8 cellular contexts compared by ENCODE assay signal in the genomic region with DNA sequence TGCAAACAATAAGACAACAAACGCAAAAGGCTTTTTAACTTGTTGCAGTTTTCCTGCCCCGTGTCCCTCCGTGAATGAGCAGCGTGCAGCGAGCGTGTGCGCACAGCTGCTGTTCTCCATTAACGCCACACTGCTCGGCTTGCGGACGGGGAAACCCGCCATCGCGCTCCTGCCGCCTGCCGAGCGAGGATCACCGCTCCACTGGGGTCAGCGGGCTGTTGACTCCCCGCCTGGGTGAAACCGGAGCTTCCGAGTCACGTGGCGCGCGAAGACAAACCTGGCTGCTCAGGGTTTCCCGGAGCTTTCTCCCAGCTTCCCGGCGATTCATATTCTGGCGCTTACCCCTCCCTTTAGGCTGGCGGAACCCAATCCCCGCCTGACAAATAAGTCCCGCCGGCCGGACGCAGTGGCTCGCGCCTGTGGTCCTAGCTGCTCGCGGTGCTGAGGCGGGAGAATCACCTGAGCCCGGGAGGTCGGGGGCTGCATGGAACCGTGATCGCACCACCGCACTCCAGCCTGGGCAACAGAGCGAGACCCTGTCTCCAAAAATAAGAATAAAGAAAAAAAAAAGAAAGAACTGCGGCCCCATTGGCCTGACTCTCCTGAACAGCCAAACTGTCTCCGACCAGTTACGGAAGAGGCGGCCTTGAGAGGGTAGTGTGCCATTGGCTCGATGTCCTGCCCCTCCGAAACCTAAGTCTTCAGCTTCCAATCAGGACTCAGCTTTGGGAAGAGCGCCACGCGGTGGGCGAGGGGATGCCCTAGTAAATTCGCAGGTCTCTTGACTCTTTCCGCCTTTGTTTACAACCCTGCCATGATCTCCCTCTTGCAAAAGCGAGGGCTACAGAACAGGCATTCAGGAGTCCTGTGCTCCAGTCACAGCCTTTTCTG. TPM values are rescaled to one million over a fixed set of nuclear protein-coding genes. Genes with fewer than 3 reads are reported as not detected.
DNase-seq lines count a peak whose midpoint lies in the region; ATAC-seq, FAIRE-seq and TF ChIP-seq lines count a peak whose summit lies in the region.

Gene CREB3L4 (plus strand): TSS at position 794 of the 891 bp plus-strand sequence. CDS start 624 bp downstream, outside the sequence.

- H3K36me3 ChIP-seq in GM23338 (ENCODE audit: insufficient read depth): no peaks in the 10 kb centered on the region; the same call in 1 of the 2 replicates

- H3K4me1 ChIP-seq in GM23338 (ENCODE audit: insufficient read depth): peaks cover 29% of the 10 kb centered on the region

- FAIRE-seq in RCC 7860 (lab: Jason Lieb, UNC): peak; percentile 64

- peak within 1 kb of the TSS; percentile 99 for H3K27ac ChIP-seq in GM23338 (ENCODE audit: low read depth)

- H3K4me1 Mint-ChIP-seq in GM23338: peaks cover 22% of the 10 kb centered on the region
- peaks cover 27% of the 10 kb centered on the region for H3K4me1 Mint-ChIP-seq in activated T-helper 17 cell treated with anti-CD3 and anti-CD28 coated beads, Interleukin-2, amount 50 U/mL, for 72 hours
- peaks cover 31 to 68% (median 64%) of the 10 kb centered on the region in 4 donors for H3K4me1 Mint-ChIP-seq in naive thymus-derived CD8-positive, alpha-beta T cell
- H3K4me1 Mint-ChIP-seq in stimulated activated naive CD8-positive, alpha-beta T cell treated with anti-CD3 and anti-CD28 coated beads, Interleukin-15, Interleukin-2, amounts not matched to agents 100 ng/mL and 50 ng/mL, for 24 hours (ENCODE audit: low read depth): peaks cover 59% of the 10 kb centered on the region

- H3K27me3 Mint-ChIP-seq in GM23338 (ENCODE audit: insufficient read depth, low read depth, poor library complexity): peaks cover 17% of the 10 kb centered on the region
- no peaks in the 10 kb centered on the region for H3K27me3 Mint-ChIP-seq in activated T-helper 17 cell treated with anti-CD3 and anti-CD28 coated beads, Interleukin-2, amount 50 U/mL, for 72 hours
- no peaks in the 10 kb centered on the region for H3K27me3 Mint-ChIP-seq in naive thymus-derived CD8-positive, alpha-beta T cell
- H3K27me3 Mint-ChIP-seq in stimulated activated naive CD8-positive, alpha-beta T cell treated with anti-CD3 and anti-CD28 coated beads, Interleukin-15, Interleukin-2, amounts not matched to agents 100 ng/mL and 50 ng/mL, for 24 hours: no peaks in the 10 kb centered on the region

- peaks cover 4% of the 10 kb centered on the region; the same call in 1 of the 3 replicates for H3K9me3 Mint-ChIP-seq in GM23338
- H3K9me3 Mint-ChIP-seq in activated T-helper 17 cell treated with anti-CD3 and anti-CD28 coated beads, Interleukin-2, amount 50 U/mL, for 72 hours: no peaks in the 10 kb centered on the region
- peaks cover 0 to 2% (median 0%) of the 10 kb centered on the region in 9 donors for H3K9me3 Mint-ChIP-seq in naive thymus-derived CD8-positive, alpha-beta T cell
- no peaks in the 10 kb centered on the region for H3K9me3 Mint-ChIP-seq in stimulated activated naive CD8-positive, alpha-beta T cell treated with anti-CD3 and anti-CD28 coated beads, Interleukin-15, Interleukin-2, amounts not matched to agents 100 ng/mL and 50 ng/mL, for 24 hours

- peak within 1 kb of the TSS; percentile 81 for H3K4me3 Mint-ChIP-seq in GM23338
- peak within 1 kb of the TSS; percentile 99 for H3K4me3 Mint-ChIP-seq in activated T-helper 17 cell treated with anti-CD3 and anti-CD28 coated beads, Interleukin-2, amount 50 U/mL, for 72 hours
- H3K4me3 Mint-ChIP-seq in naive thymus-derived CD8-positive, alpha-beta T cell: peak within 1 kb of the TSS; percentile 87 to 97 (median 94)
- peak within 1 kb of the TSS; percentile 93 for H3K4me3 Mint-ChIP-seq in stimulated activated naive CD8-positive, alpha-beta T cell treated with anti-CD3 and anti-CD28 coated beads, Interleukin-15, Interleukin-2, amounts not matched to agents 100 ng/mL and 50 ng/mL, for 24 hours

- H3K27ac Mint-ChIP-seq in GM23338: peak within 1 kb of the TSS; percentile 97
- H3K27ac Mint-ChIP-seq in activated T-helper 17 cell treated with anti-CD3 and anti-CD28 coated beads, Interleukin-2, amount 50 U/mL, for 72 hours: peak within 1 kb of the TSS; percentile 94
- H3K27ac Mint-ChIP-seq in naive thymus-derived CD8-positive, alpha-beta T cell: peak within 1 kb of the TSS; percentile 92 to 99 (median 95)
- H3K27ac Mint-ChIP-seq in stimulated activated naive CD8-positive, alpha-beta T cell treated with anti-CD3 and anti-CD28 coated beads, Interleukin-15, Interleukin-2, amounts not matched to agents 100 ng/mL and 50 ng/mL, for 24 hours: peak within 1 kb of the TSS; percentile 96

- H4K20me1 ChIP-seq in GM23338 (replicated peaks; ENCODE audit: insufficient read depth): no peaks in the 10 kb centered on the region

- DNase-seq in ELF-1 (ENCODE audit: low read depth, low spot score): peak; percentile 99
- DNase-seq in GM23338 (ENCODE audit: low spot score): peak; percentile 99
- DNase-seq in Kasumi-1 (lab: John Stamatoyannopoulos, UW): peak; percentile 99
- DNase-seq in RCC 7860 (ENCODE audit: low spot score): peak; percentile 92
- DNase-seq in fibroblast of mammary gland (ENCODE audit: low read depth): peak; percentile 99
- DNase-seq in naive thymus-derived CD8-positive, alpha-beta T cell: peak; percentile 68 to 93 (median 83)

- TF ChIP-seq CTCF in GM23338 (conservative IDR thresholded peaks at IDR 0.05; ENCODE audit: low read depth in 2 of 2) (peak; percentile 15 to 59; a peak in 2 of 4 replicates), fibroblast of mammary gland (conservative IDR thresholded peaks at IDR 0.05; ENCODE audit: control insufficient read depth, insufficient read depth, low read depth, low read length) (peak; percentile 32)

- peaks cover 31% of the 10 kb centered on the region for H3K36me3 Mint-ChIP-seq in GM23338 (ENCODE audit: low read depth)
- peaks cover 21% of the 10 kb centered on the region for H3K36me3 Mint-ChIP-seq in activated T-helper 17 cell treated with anti-CD3 and anti-CD28 coated beads, Interleukin-2, amount 50 U/mL, for 72 hours (ENCODE audit: low read depth)
- H3K36me3 Mint-ChIP-seq in naive thymus-derived CD8-positive, alpha-beta T cell: no peaks in the 10 kb centered on the region
- H3K36me3 Mint-ChIP-seq in stimulated activated naive CD8-positive, alpha-beta T cell treated with anti-CD3 and anti-CD28 coated beads, Interleukin-15, Interleukin-2, amounts not matched to agents 100 ng/mL and 50 ng/mL, for 24 hours (ENCODE audit: low read depth): peaks cover 4% of the 10 kb centered on the region

- peak within 1 kb of the TSS; percentile 87 for H3K4me2 ChIP-seq in GM23338

- H3K4me3 ChIP-seq in GM23338 (peak within 1 kb of the TSS; percentile 62), fibroblast of mammary gland (ENCODE audit: control insufficient read depth, low read depth, low read length) (peak within 1 kb of the TSS; percentile 71)

- no peaks in the 10 kb centered on the region for H3K27me3 ChIP-seq in GM23338 (ENCODE audit: insufficient read depth)

- H2AFZ ChIP-seq in GM23338: no peak within 1 kb of the TSS

- H3K9me2 ChIP-seq in GM23338 (ENCODE audit: insufficient read depth): no peaks in the 10 kb centered on the region

- ATAC-seq in GM23338: peak; percentile 74
- ATAC-seq in activated T-helper 17 cell treated with anti-CD3 and anti-CD28 coated beads, Interleukin-2, amount 50 U/mL, for 72 hours (replicated peaks): peak; percentile 77
- ATAC-seq in naive thymus-derived CD8-positive, alpha-beta T cell: peak; percentile 88 to 91

- peaks cover 27% of the 10 kb centered on the region; the same call in 1 of the 2 replicates for H3F3A ChIP-seq in GM23338 (replicated peaks; ENCODE audit: low read depth)

- POLR2A ChIA-PET in naive thymus-derived CD8-positive, alpha-beta T cell (lab: Charles Lee): interaction anchor here (0.6 to 13.8 kb wide), 19 partner anchors 10 to 976 kb away, joined by 3 to 315 read pairs (median 4); partner anchors contain the start of genes CHTOP, CRTC2, DENND4B and GATAD2B

- peaks cover 34% of the 10 kb centered on the region for H3K79me2 ChIP-seq in GM23338 (replicated peaks; ENCODE audit: insufficient read depth)

TF ChIP-seq in GM23338, 12 proteins besides CTCF, POLR2A, EP300 and RAD21 (continues in another document):
- TF ChIP-seq STAT1 (IDR thresholded peaks at IDR 0.05; ENCODE audit: unreplicated experiment): no peak
- TF ChIP-seq, protein P1, sequence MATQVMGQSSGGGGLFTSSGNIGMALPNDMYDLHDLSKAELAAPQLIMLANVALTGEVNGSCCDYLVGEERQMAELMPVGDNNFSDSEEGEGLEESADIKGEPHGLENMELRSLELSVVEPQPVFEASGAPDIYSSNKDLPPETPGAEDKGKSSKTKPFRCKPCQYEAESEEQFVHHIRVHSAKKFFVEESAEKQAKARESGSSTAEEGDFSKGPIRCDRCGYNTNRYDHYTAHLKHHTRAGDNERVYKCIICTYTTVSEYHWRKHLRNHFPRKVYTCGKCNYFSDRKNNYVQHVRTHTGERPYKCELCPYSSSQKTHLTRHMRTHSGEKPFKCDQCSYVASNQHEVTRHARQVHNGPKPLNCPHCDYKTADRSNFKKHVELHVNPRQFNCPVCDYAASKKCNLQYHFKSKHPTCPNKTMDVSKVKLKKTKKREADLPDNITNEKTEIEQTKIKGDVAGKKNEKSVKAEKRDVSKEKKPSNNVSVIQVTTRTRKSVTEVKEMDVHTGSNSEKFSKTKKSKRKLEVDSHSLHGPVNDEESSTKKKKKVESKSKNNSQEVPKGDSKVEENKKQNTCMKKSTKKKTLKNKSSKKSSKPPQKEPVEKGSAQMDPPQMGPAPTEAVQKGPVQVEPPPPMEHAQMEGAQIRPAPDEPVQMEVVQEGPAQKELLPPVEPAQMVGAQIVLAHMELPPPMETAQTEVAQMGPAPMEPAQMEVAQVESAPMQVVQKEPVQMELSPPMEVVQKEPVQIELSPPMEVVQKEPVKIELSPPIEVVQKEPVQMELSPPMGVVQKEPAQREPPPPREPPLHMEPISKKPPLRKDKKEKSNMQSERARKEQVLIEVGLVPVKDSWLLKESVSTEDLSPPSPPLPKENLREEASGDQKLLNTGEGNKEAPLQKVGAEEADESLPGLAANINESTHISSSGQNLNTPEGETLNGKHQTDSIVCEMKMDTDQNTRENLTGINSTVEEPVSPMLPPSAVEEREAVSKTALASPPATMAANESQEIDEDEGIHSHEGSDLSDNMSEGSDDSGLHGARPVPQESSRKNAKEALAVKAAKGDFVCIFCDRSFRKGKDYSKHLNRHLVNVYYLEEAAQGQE (IDR thresholded peaks at IDR 0.05; ENCODE audit: unreplicated experiment): no peak

RNA-seq across cellular contexts. Expression of gene CREB3L4, which starts in this region (rescaled TPM):
- 21.3 and 26.8 TPM in 2 replicates for total RNA-seq in GM23338 (2014; rRNA removed; shearing (Covaris generic))
- 16.7 and 19.3 TPM in 2 replicates for polyA plus RNA-seq in GM23338 (2016; fragmentation: Nextera tagmentation; extraction: Ambion mirVana)
- 1 to 10 TPM; 7.4 to 9.3 TPM for total RNA-seq in activated T-helper 17 cell treated with anti-CD3 and anti-CD28 coated beads, Interleukin-2, amount 50 U/mL, for 72 hours
- total RNA-seq in naive thymus-derived CD8-positive, alpha-beta T cell: 10 to 100 TPM; 11.1 to 13.2 TPM
- polyA plus RNA-seq in naive thymus-derived CD8-positive, alpha-beta T cell: 1 to 10 TPM; 4.3 to 6.0 (median 4.4) TPM

Comparison
In these comparisons a context has a peak if more than half of its experiments do, and no peak if none do; other contexts are left out.
1. Peak in every context shown above with its lines: DNase-seq, ATAC-seq, H3K4me3 ChIP-seq and H3K27ac ChIP-seq.